Comparison of ENCODE assay signal across 2 cellular contexts in genomic region chr18:32326450-32327309, GRCh38.
TF ChIP-seq lines count a peak whose summit lies in the region.

No MANE protein-coding gene starts in this region.

TF ChIP-seq in WTC11, 78 proteins besides CTCF, POLR2A, EP300 and RAD21 (continued from another document):
- TF ChIP-seq NFE2L1 (CRISPR knock-in tag; IDR thresholded peaks at IDR 0.05) (no peak), GRHL2 (CRISPR knock-in tag; IDR thresholded peaks at IDR 0.05; ENCODE audit: insufficient replicate concordance, severe bottlenecking) (no peak), E2F4 (CRISPR knock-in tag; IDR thresholded peaks at IDR 0.05; ENCODE audit: borderline replicate concordance, low read depth) (no peak), PREB (CRISPR knock-in tag; IDR thresholded peaks at IDR 0.05; ENCODE audit: borderline replicate concordance) (no peak), ZNF396 (CRISPR knock-in tag; IDR thresholded peaks at IDR 0.05; ENCODE audit: borderline replicate concordance) (no peak), ZNF512 (CRISPR knock-in tag; IDR thresholded peaks at IDR 0.05; ENCODE audit: borderline replicate concordance) (no peak), HMGXB4 (CRISPR knock-in tag; IDR thresholded peaks at IDR 0.05) (no peak)
TF ChIP-seq in WTC11: peak in this region for 0.

TF ChIP-seq in H1, 55 proteins besides CTCF, POLR2A, EP300 and RAD21 (continued from another document):
- TF ChIP-seq TAF1 (IDR thresholded peaks at IDR 0.05; ENCODE audit: low read depth, low read length) (no peak), CHD1 (IDR thresholded peaks at IDR 0.05; ENCODE audit: low read depth, low read length) (no peak), MAFK (IDR thresholded peaks at IDR 0.05; ENCODE audit: low read depth, low read length) (peak; percentile 67; the same call in 1 of the 2 replicates), KDM4A (IDR thresholded peaks at IDR 0.05; ENCODE audit: low read depth, low read length, severe bottlenecking) (no peak), CBX8 (IDR thresholded peaks at IDR 0.05; ENCODE audit: borderline replicate concordance, low read depth, low read length) (no peak), SIN3A (conservative IDR thresholded peaks at IDR 0.05 in 1 of 2, IDR thresholded peaks at IDR 0.05 in 1 of 2; ENCODE audit: low read depth in 1 of 2, low read length in 2 of 2) (no peak), TEAD4 (IDR thresholded peaks at IDR 0.05; ENCODE audit: low read depth, low read length) (peak; percentile 28; the same call in 1 of the 2 replicates), TAF7 (optimal IDR thresholded peaks at IDR 0.05; ENCODE audit: borderline replicate concordance, low read depth, low read length) (no peak)
